Comparison of ENCODE assay signal across 1 cellular context in the genomic region with DNA sequence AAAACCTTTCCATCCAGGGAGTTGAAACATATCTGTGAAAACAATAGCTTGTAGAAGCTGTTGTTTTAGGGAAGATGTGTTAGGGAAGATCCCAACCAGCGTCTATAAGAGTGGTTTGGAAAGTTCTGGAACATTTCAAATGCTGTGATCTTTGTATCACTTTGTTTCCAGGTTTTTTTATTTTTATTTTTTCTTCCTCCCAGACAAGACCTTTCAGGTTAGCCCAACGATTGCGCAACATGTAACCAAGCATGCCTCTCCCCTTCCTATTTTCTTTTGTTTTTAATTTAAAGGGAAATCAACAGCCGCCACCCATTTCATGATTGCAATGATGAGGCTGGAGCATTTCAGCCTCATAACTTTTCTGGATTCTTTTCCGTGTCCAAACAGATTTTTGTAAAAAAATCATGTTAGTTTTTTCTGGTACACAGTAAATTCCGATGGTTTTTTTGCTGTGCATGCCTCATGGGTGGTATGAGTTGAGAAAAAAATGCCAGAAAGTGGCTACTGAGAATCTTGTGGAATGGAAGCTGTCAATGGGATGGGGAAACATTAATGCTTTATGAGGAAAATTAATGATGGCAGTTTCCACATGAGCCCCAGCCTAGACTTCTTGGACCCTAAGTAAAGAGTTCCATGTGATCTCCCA.
TF ChIP-seq lines count a peak whose summit lies in the region.

No MANE protein-coding gene starts in this region.

TF ChIP-seq in K562, 482 proteins besides CTCF, POLR2A, EP300 and RAD21:
- TF ChIP-seq, protein P1, sequence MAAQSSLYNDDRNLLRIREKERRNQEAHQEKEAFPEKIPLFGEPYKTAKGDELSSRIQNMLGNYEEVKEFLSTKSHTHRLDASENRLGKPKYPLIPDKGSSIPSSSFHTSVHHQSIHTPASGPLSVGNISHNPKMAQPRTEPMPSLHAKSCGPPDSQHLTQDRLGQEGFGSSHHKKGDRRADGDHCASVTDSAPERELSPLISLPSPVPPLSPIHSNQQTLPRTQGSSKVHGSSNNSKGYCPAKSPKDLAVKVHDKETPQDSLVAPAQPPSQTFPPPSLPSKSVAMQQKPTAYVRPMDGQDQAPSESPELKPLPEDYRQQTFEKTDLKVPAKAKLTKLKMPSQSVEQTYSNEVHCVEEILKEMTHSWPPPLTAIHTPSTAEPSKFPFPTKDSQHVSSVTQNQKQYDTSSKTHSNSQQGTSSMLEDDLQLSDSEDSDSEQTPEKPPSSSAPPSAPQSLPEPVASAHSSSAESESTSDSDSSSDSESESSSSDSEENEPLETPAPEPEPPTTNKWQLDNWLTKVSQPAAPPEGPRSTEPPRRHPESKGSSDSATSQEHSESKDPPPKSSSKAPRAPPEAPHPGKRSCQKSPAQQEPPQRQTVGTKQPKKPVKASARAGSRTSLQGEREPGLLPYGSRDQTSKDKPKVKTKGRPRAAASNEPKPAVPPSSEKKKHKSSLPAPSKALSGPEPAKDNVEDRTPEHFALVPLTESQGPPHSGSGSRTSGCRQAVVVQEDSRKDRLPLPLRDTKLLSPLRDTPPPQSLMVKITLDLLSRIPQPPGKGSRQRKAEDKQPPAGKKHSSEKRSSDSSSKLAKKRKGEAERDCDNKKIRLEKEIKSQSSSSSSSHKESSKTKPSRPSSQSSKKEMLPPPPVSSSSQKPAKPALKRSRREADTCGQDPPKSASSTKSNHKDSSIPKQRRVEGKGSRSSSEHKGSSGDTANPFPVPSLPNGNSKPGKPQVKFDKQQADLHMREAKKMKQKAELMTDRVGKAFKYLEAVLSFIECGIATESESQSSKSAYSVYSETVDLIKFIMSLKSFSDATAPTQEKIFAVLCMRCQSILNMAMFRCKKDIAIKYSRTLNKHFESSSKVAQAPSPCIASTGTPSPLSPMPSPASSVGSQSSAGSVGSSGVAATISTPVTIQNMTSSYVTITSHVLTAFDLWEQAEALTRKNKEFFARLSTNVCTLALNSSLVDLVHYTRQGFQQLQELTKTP (IDR thresholded peaks at IDR 0.05; ENCODE audit: low read depth in 1 of 2, partially characterized antibody in 2 of 2) = peak in 1 of 2 experiments; percentile 62
- TF ChIP-seq, protein P2, sequence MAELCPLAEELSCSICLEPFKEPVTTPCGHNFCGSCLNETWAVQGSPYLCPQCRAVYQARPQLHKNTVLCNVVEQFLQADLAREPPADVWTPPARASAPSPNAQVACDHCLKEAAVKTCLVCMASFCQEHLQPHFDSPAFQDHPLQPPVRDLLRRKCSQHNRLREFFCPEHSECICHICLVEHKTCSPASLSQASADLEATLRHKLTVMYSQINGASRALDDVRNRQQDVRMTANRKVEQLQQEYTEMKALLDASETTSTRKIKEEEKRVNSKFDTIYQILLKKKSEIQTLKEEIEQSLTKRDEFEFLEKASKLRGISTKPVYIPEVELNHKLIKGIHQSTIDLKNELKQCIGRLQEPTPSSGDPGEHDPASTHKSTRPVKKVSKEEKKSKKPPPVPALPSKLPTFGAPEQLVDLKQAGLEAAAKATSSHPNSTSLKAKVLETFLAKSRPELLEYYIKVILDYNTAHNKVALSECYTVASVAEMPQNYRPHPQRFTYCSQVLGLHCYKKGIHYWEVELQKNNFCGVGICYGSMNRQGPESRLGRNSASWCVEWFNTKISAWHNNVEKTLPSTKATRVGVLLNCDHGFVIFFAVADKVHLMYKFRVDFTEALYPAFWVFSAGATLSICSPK (IDR thresholded peaks at IDR 0.05; ENCODE audit: borderline replicate concordance) = no peak
- no peak for TF ChIP-seq ZNF324 (CRISPR knock-in tag; IDR thresholded peaks at IDR 0.05)
- TF ChIP-seq KLF1 (tag; IDR thresholded peaks at IDR 0.05) = no peak
- TF ChIP-seq CEBPG (CRISPR knock-in tag; IDR thresholded peaks at IDR 0.05) = peak; percentile 90
- TF ChIP-seq CEBPG (tag; conservative IDR thresholded peaks at IDR 0.05 in 1 of 2, IDR thresholded peaks at IDR 0.05 in 1 of 2) = peak; percentile 95 to 100
- no peak for TF ChIP-seq PHB (CRISPR knock-in tag; IDR thresholded peaks at IDR 0.05)
- no peak for TF ChIP-seq BCOR (IDR thresholded peaks at IDR 0.05)
- TF ChIP-seq CEBPB (tag; IDR thresholded peaks at IDR 0.05) = peak; percentile 100
- TF ChIP-seq EHMT2 (IDR thresholded peaks at IDR 0.05) = peak; percentile 36; the same call in 1 of the 2 replicates
- TF ChIP-seq ZNF780A (CRISPR knock-in tag; IDR thresholded peaks at IDR 0.05) = no peak
- TF ChIP-seq TRIM24 (IDR thresholded peaks at IDR 0.05) = peak in 1 of 2 experiments; percentile 30; a peak in 1 of 4 replicates
- TF ChIP-seq U2AF2 (optimal IDR thresholded peaks at IDR 0.05; ENCODE audit: low read depth, low read length) = no peak
- TF ChIP-seq, protein P3, sequence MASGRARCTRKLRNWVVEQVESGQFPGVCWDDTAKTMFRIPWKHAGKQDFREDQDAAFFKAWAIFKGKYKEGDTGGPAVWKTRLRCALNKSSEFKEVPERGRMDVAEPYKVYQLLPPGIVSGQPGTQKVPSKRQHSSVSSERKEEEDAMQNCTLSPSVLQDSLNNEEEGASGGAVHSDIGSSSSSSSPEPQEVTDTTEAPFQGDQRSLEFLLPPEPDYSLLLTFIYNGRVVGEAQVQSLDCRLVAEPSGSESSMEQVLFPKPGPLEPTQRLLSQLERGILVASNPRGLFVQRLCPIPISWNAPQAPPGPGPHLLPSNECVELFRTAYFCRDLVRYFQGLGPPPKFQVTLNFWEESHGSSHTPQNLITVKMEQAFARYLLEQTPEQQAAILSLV (tag; IDR thresholded peaks at IDR 0.05) = peak; percentile 97
- TF ChIP-seq, protein P4, sequence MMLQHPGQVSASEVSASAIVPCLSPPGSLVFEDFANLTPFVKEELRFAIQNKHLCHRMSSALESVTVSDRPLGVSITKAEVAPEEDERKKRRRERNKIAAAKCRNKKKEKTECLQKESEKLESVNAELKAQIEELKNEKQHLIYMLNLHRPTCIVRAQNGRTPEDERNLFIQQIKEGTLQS (IDR thresholded peaks at IDR 0.05) = peak; percentile 42; the same call in 1 of the 2 replicates
- TF ChIP-seq, protein P4 (CRISPR knock-in tag; conservative IDR thresholded peaks at IDR 0.05) = no peak
- no peak for TF ChIP-seq MAFK (IDR thresholded peaks at IDR 0.05; ENCODE audit: low read length)
